In genomic region chr12:122888232-122888752, GRCh38 we compare ENCODE assay signal across 8 cellular contexts. TPM values are rescaled to one million over a fixed set of nuclear protein-coding genes. Genes with fewer than 3 reads are reported as not detected.
DNase-seq lines count a peak whose midpoint lies in the region; ATAC-seq and TF ChIP-seq lines count a peak whose summit lies in the region.

No MANE protein-coding gene starts in this region.

- peaks cover 6% of the 10 kb centered on the region for H3K9me3 Mint-ChIP-seq in activated naive CD4-positive, alpha-beta T cell treated with anti-CD3 and anti-CD28 coated beads, Interleukin-2, amount 50 U/mL, for 24 hours

- H3K27me3 Mint-ChIP-seq in activated naive CD4-positive, alpha-beta T cell treated with anti-CD3 and anti-CD28 coated beads, Interleukin-2, amount 50 U/mL, for 24 hours: no peaks in the 10 kb centered on the region

- H3K36me3 Mint-ChIP-seq in activated naive CD4-positive, alpha-beta T cell treated with anti-CD3 and anti-CD28 coated beads, Interleukin-2, amount 50 U/mL, for 24 hours: peaks cover 2% of the 10 kb centered on the region

- peak overlapping the region; percentile 88 to 92 for H3K27ac ChIP-seq in prostate gland

- TF ChIP-seq CTCF in prostate gland (IDR thresholded peaks at IDR 0.05): peak in 1 of 4 experiments; percentile 7

- no peaks in the 10 kb centered on the region for H3K36me3 ChIP-seq in prostate gland

- H3K27ac Mint-ChIP-seq in activated naive CD4-positive, alpha-beta T cell treated with anti-CD3 and anti-CD28 coated beads, Interleukin-2, amount 50 U/mL, for 24 hours: peak overlapping the region; percentile 39

- peak overlapping the region; percentile 80 for H3K4me3 Mint-ChIP-seq in activated naive CD4-positive, alpha-beta T cell treated with anti-CD3 and anti-CD28 coated beads, Interleukin-2, amount 50 U/mL, for 24 hours

- intact Hi-C loops in Right ventricle myocardium superior (cut with DNase I) (no loop called here), prostate gland (cut with DNase I) (no loop called here)

- DNase-seq in DMS53 (lab: John Stamatoyannopoulos, UW) (peak; percentile 88), NOMO-1 treated with DMSO at 0.1 percent for 48 hours (lab: John Stamatoyannopoulos, UW; ENCODE audit: unreplicated experiment) (peak; percentile 86), Right ventricle myocardium superior (peak; percentile 59), prostate gland (ENCODE audit: low spot score) (peak; percentile 93), superior temporal gyrus (ENCODE audit: extremely low spot score) (no peak), NCI-H146 (lab: John Stamatoyannopoulos, UW) (no peak)

- H3K4me1 ChIP-seq in prostate gland (replicated peaks): peaks cover 37% of the 10 kb centered on the region

- H3K4me3 ChIP-seq in prostate gland: peak overlapping the region in 1 of 2 donors; percentile 19

- WGBS in prostate gland: 20% methylated on average over 12 of the region's 12 CpGs

- no peaks in the 10 kb centered on the region for H3K9me3 ChIP-seq in prostate gland

- no peaks in the 10 kb centered on the region for H3K27me3 ChIP-seq in prostate gland (replicated peaks; ENCODE audit: insufficient read depth)

- ATAC-seq in HG03095 (IDR thresholded peaks at IDR 0.05; ENCODE audit: unreplicated experiment): peak; percentile 44
- ATAC-seq in Right ventricle myocardium superior (ENCODE audit: poor library complexity): peak; percentile 81

- peaks cover 88% of the 10 kb centered on the region for H3K4me1 Mint-ChIP-seq in activated naive CD4-positive, alpha-beta T cell treated with anti-CD3 and anti-CD28 coated beads, Interleukin-2, amount 50 U/mL, for 24 hours

- peak; percentile 18 for TF ChIP-seq POLR2A in prostate gland (IDR thresholded peaks at IDR 0.05)

RNA-seq across cellular contexts. Expression of gene VPS37B, which starts 7.6 kb away (rescaled TPM):
- 23.9 TPM for total RNA-seq in Right ventricle myocardium superior
- 10 to 100 TPM; 37.6 to 67.7 TPM for total RNA-seq in prostate gland

RNA-seq across cellular contexts. Expression of gene HIP1R, which starts 53.0 kb away (rescaled TPM):
- total RNA-seq in Right ventricle myocardium superior: 12.9 TPM
- 10 to 100 TPM; 45.1 to 79.3 TPM for total RNA-seq in prostate gland

Comparison
In these comparisons a context has a peak if more than half of its experiments do, and no peak if none do; other contexts are left out.
1. DNase-seq: peak in DMS53 (single experiment), NOMO-1 treated with DMSO at 0.1 percent for 48 hours (single experiment), Right ventricle myocardium superior (single experiment) and prostate gland (single experiment); none in superior temporal gyrus (single experiment) and NCI-H146 (single experiment).